8 cellular contexts compared by ENCODE assay signal in genomic region chr4:39527296-39528055, GRCh38. TPM values are rescaled to one million over a fixed set of nuclear protein-coding genes. Genes with fewer than 3 reads are reported as not detected.
DNase-seq lines count a peak whose midpoint lies in the region; ATAC-seq, FAIRE-seq and TF ChIP-seq lines count a peak whose summit lies in the region.

UGDH (minus strand) TSS chr4:39527439; CDS start chr4:39521512, 5,927 bp downstream.

- FAIRE-seq in TTC549 (lab: Jason Lieb, UNC): peak; percentile 48

- TF ChIP-seq POLR2A in body of pancreas (IDR thresholded peaks at IDR 0.05) (peak; percentile 99 to 100 (median 100)), sigmoid colon (IDR thresholded peaks at IDR 0.05) (peak; percentile 79 to 92)

- TF ChIP-seq CTCF in body of pancreas (IDR thresholded peaks at IDR 0.05) (peak in 3 of 7 experiments; percentile 13 to 22 (median 21)), sigmoid colon (IDR thresholded peaks at IDR 0.05) (no peak)

- TF ChIP-seq EP300 in sigmoid colon (IDR thresholded peaks at IDR 0.05): peak in 1 of 4 donors; percentile 9

- peak within 1 kb of the TSS; percentile 51 to 86 for H3K4me3 ChIP-seq in body of pancreas
- peak within 1 kb of the TSS; percentile 70 to 92 (median 90) for H3K4me3 ChIP-seq in sigmoid colon

- no peaks in the 10 kb centered on the region for H3K9me3 ChIP-seq in body of pancreas
- H3K9me3 ChIP-seq in sigmoid colon: no peaks in the 10 kb centered on the region

- H3K27ac ChIP-seq in body of pancreas: peak within 1 kb of the TSS; percentile 91 to 99 (median 95)
- H3K27ac ChIP-seq in sigmoid colon: peak within 1 kb of the TSS; percentile 89 to 98 (median 97)

- 0 to 1% methylated on average over 2 to 66 of the region's 72 CpGs for WGBS in body of pancreas, 2 donors
- WGBS in sigmoid colon, 2 donors: 0% methylated on average over 72 of the region's 72 CpGs

- peak; percentile 90 for DNase-seq in A172 (ENCODE audit: low spot score)
- peak; percentile 72 for DNase-seq in NCI-H2107 treated with DMSO at 0.1 percent for 48 hours (lab: John Stamatoyannopoulos, UW; ENCODE audit: unreplicated experiment)
- peak; percentile 98 to 99 (median 98) for DNase-seq in body of pancreas
- DNase-seq in iPS DF 19.7 (ENCODE audit: low read depth, low spot score): peak; percentile 81
- peak; percentile 98 for DNase-seq in sigmoid colon

- no peaks in the 10 kb centered on the region for H3K27me3 ChIP-seq in body of pancreas
- no peaks in the 10 kb centered on the region for H3K27me3 ChIP-seq in sigmoid colon

- intact Hi-C loops in body of pancreas (cut with DNase I): no loop called here
- intact Hi-C loops in sigmoid colon (cut with DNase I): loop anchor here (1.0 to 5.0 kb wide), 6 partner anchors 69 to 529 kb away; partner anchors contain the start of genes LIAS, N4BP2, PDS5A and RFC1

- H3K36me3 ChIP-seq in body of pancreas (replicated peaks in 1 of 2; ENCODE audit: insufficient read depth in 1 of 2, low read depth in 2 of 2) (peaks cover 0 to 4% of the 10 kb centered on the region in 2 donors), sigmoid colon (peaks cover 0 to 9% (median 0%) of the 10 kb centered on the region in 4 donors)

- H3K4me1 ChIP-seq in body of pancreas (peaks cover 19% of the 10 kb centered on the region), sigmoid colon (peaks cover 0 to 28% (median 21%) of the 10 kb centered on the region in 4 donors)

- ATAC-seq in GM18520 (IDR thresholded peaks at IDR 0.05; ENCODE audit: unreplicated experiment) (peak; percentile 97), HG03064 (IDR thresholded peaks at IDR 0.05; ENCODE audit: low read depth, unreplicated experiment) (peak; percentile 93), body of pancreas (peak; percentile 93)

RNA-seq across cellular contexts. Expression of gene UGDH, which starts in this region (rescaled TPM):
- total RNA-seq in A172 (2014; rRNA removed; shearing (Covaris generic)): 71.1 and 82.8 TPM in 2 replicates
- total RNA-seq in body of pancreas: 100 to 1,000 TPM in 1 of 2 donors, 10 to 100 TPM in 1; 71.1 to 107 TPM
- 10 to 100 TPM; 33.4 to 51.2 (median 43.0) TPM for total RNA-seq in sigmoid colon
- polyA plus RNA-seq in sigmoid colon: 100 to 1,000 TPM in 1 of 3 donors, 10 to 100 TPM in 2; 53.8 to 140 (median 79.9) TPM

Comparison
In these comparisons a context has a peak if more than half of its experiments do, and no peak if none do; other contexts are left out.
1. Peak in every context shown above with its lines: DNase-seq, ATAC-seq, H3K4me3 ChIP-seq and H3K27ac ChIP-seq.